Comparison of ENCODE assay signal across 10 cellular contexts in the genomic region with DNA sequence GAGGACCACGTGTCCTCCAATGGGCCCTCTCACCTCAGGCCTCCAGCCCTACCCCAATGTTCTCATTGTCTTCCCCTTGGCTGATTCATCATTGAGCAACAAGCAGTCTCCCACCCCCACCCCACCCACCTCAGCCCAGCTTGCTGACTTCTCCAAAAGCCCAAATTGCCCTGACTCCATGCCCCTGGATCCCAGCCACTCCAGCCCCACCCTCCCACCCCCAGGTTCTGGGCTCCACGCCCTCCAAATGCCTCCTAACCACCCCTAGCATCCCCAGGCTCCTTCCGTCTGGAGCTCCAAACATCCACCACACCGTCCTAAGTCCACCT. TPM values are rescaled to one million over a fixed set of nuclear protein-coding genes. Genes with fewer than 3 reads are reported as not detected.
DNase-seq lines count a peak whose midpoint lies in the region; ATAC-seq, FAIRE-seq and TF ChIP-seq lines count a peak whose summit lies in the region.
"Had no signal": no experiment of that assay in that cellular context is flagged by ENCODE, and none has a peak within 500 bp of the region (broad histone marks: within the 10 kb centered on the region; RNA-seq: fewer than 3 reads in every experiment).

No MANE protein-coding gene starts in this region.

- peaks cover 50 to 78% (median 54%) of the 10 kb centered on the region in 10 experiments for H3K4me1 ChIP-seq in BLaER1 treated with 17β-estradiol and CSF1 and Interleukin-3, amounts not matched to agents 10 nM and 100 nM
- H3K4me1 ChIP-seq in astrocyte (ENCODE audit: insufficient read depth, low read length): peaks cover 47% of the 10 kb centered on the region
- H3K4me1 ChIP-seq in muscle layer of duodenum (ENCODE audit: control insufficient read depth in 1 of 2, insufficient read depth in 2 of 2, low read length in 2 of 2): peaks cover 18 to 23% of the 10 kb centered on the region in 2 donors
- H3K4me1 ChIP-seq in prostate gland (replicated peaks): peaks cover 4% of the 10 kb centered on the region

- H3K4me3 Mint-ChIP-seq in astrocyte (ENCODE audit: unreplicated experiment): no peak overlapping the region

- no peaks in the 10 kb centered on the region for H3K9me3 ChIP-seq in BLaER1 treated with 17β-estradiol and CSF1 and Interleukin-3, amounts not matched to agents 10 nM and 100 nM (replicated peaks in 1 of 11)
- H3K9me3 ChIP-seq in astrocyte (ENCODE audit: insufficient read depth, low read depth, low read length) (no peaks in the 10 kb centered on the region), muscle layer of duodenum (ENCODE audit: control insufficient read depth in 1 of 2, low read length in 2 of 2) (no peaks in the 10 kb centered on the region), prostate gland (no peaks in the 10 kb centered on the region)

- H3K27me3 ChIP-seq in BLaER1 treated with 17β-estradiol and CSF1 and Interleukin-3, amounts not matched to agents 10 nM and 100 nM: no peaks in the 10 kb centered on the region
- H3K27me3 ChIP-seq in astrocyte (ENCODE audit: insufficient read depth, low read length): no peaks in the 10 kb centered on the region
- H3K27me3 ChIP-seq in muscle layer of duodenum (ENCODE audit: low read depth, low read length): no peaks in the 10 kb centered on the region
- no peaks in the 10 kb centered on the region for H3K27me3 ChIP-seq in prostate gland (replicated peaks; ENCODE audit: insufficient read depth)

- no peak for TF ChIP-seq CTCF in astrocyte (IDR thresholded peaks at IDR 0.05; ENCODE audit: insufficient read depth, low read depth, low read length)
- TF ChIP-seq CTCF in prostate gland (IDR thresholded peaks at IDR 0.05): no peak

- no peak for ATAC-seq in GM18909 (IDR thresholded peaks at IDR 0.05; ENCODE audit: poor library complexity, unreplicated experiment)

- peaks cover 20% of the 10 kb centered on the region for H3K4me1 Mint-ChIP-seq in astrocyte (ENCODE audit: low read depth, unreplicated experiment)

- no peak overlapping the region for H3K9ac ChIP-seq in BLaER1 treated with 17β-estradiol and CSF1 and Interleukin-3, amounts not matched to agents 10 nM and 100 nM
- peak overlapping the region; percentile 98 for H3K9ac ChIP-seq in astrocyte (ENCODE audit: low read length)

- peak overlapping the region in 4 of 11 experiments; percentile 28 to 71 (median 48); a peak in 5 of 22 replicates for H3K27ac ChIP-seq in BLaER1 treated with 17β-estradiol and CSF1 and Interleukin-3, amounts not matched to agents 10 nM and 100 nM
- H3K27ac ChIP-seq in astrocyte (ENCODE audit: low read depth, low read length) (peak overlapping the region; percentile 92), muscle layer of duodenum (ENCODE audit: low read length) (peak overlapping the region; percentile 98), prostate gland (peak overlapping the region in 1 of 2 donors; percentile 77)

- DNase-seq in astrocyte (ENCODE audit: low read depth) (peak; percentile 52), DMS79 treated with DMSO at 0.1 percent for 48 hours (lab: John Stamatoyannopoulos, UW) (no peak), prostate gland (ENCODE audit: low spot score) (no peak)
- DNase-seq: activated CD4-positive, CD25-positive, alpha-beta regulatory T cell; NCI-H69 had no signal

- no peaks in the 10 kb centered on the region for H3K9me3 Mint-ChIP-seq in astrocyte (ENCODE audit: unreplicated experiment)

- peak overlapping the region; percentile 44 for H3K27ac Mint-ChIP-seq in astrocyte (ENCODE audit: unreplicated experiment)

- H3K36me3 Mint-ChIP-seq in astrocyte (ENCODE audit: low read depth, unreplicated experiment): peaks cover 5% of the 10 kb centered on the region

- H2AFZ ChIP-seq in astrocyte (ENCODE audit: low read depth, low read length): no peak overlapping the region

- no peaks in the 10 kb centered on the region for H4K20me1 ChIP-seq in BLaER1 treated with 17β-estradiol and CSF1 and Interleukin-3, amounts not matched to agents 10 nM and 100 nM
- peaks cover 7% of the 10 kb centered on the region for H4K20me1 ChIP-seq in astrocyte (ENCODE audit: insufficient read depth, low read length)

- no peaks in the 10 kb centered on the region for H3K27me3 Mint-ChIP-seq in astrocyte (ENCODE audit: low read depth, unreplicated experiment)

- H3K4me2 ChIP-seq in BLaER1 treated with 17β-estradiol and CSF1 and Interleukin-3, amounts not matched to agents 10 nM and 100 nM: peak overlapping the region in 8 of 11 experiments; percentile 74 to 92 (median 82); a peak in 15 of 22 replicates
- H3K4me2 ChIP-seq in astrocyte (ENCODE audit: low read length): peak overlapping the region; percentile 87

- H3K4me3 ChIP-seq in BLaER1 treated with 17β-estradiol and CSF1 and Interleukin-3, amounts not matched to agents 10 nM and 100 nM: no peak overlapping the region
- H3K4me3 ChIP-seq in astrocyte (ENCODE audit: insufficient read depth, low read depth, low read length) (peak overlapping the region; percentile 93), muscle layer of duodenum (ENCODE audit: low read depth in 1 of 2, low read length in 2 of 2) (peak overlapping the region in 1 of 2 donors; percentile 89), prostate gland (no peak overlapping the region)

- H3K79me2 ChIP-seq in astrocyte (ENCODE audit: insufficient read depth, low read length): peaks cover 72% of the 10 kb centered on the region

- TF ChIP-seq POLR2A in prostate gland (IDR thresholded peaks at IDR 0.05): no peak

- intact Hi-C loops in prostate gland (cut with DNase I): no loop called here

- FAIRE-seq in astrocyte (lab: Jason Lieb, UNC): no peak

- WGBS in prostate gland: 55% methylated on average over 4 of the region's 4 CpGs

- no peaks in the 10 kb centered on the region for H3K36me3 ChIP-seq in BLaER1 treated with 17β-estradiol and CSF1 and Interleukin-3, amounts not matched to agents 10 nM and 100 nM
- H3K36me3 ChIP-seq in astrocyte (ENCODE audit: insufficient read depth, low read length) (peaks cover 17% of the 10 kb centered on the region), muscle layer of duodenum (ENCODE audit: control insufficient read depth in 1 of 2, insufficient read depth in 2 of 2, low read length in 2 of 2) (peaks cover 16 to 19% of the 10 kb centered on the region in 2 donors), prostate gland (peaks cover 0 to 7% of the 10 kb centered on the region in 2 donors)

RNA-seq across cellular contexts. Expression of a gene that starts 1.9 kb away (rescaled TPM):
- total RNA-seq in astrocyte (48.8 and 54.4 TPM in 2 replicates), prostate gland (100 to 1,000 TPM in 1 of 2 donors, 10 to 100 TPM in 1; 78.4 to 165 TPM)
- total RNA-seq: mononuclear cell had no signal

RNA-seq across cellular contexts. Expression of a gene that starts 5.1 kb away (rescaled TPM):
- total RNA-seq in astrocyte: 0.38 and 0.57 TPM in 2 replicates
- 10 to 100 TPM; 13.5 to 25.0 TPM for total RNA-seq in prostate gland
- total RNA-seq: mononuclear cell had no signal

RNA-seq across cellular contexts. Expression of a gene that starts 16.3 kb away (rescaled TPM):
- total RNA-seq in astrocyte (134 and 172 TPM in 2 replicates), prostate gland (10 to 100 TPM; 53.3 to 96.5 TPM)

RNA-seq across cellular contexts. Expression of a gene that starts 17.2 kb away (rescaled TPM):
- 1.7 and 4.1 TPM in 2 replicates for total RNA-seq in astrocyte
- total RNA-seq in prostate gland: 10 to 100 TPM in 1 of 2 donors, 1 to 10 TPM in 1; 9.1 to 10.7 TPM
- total RNA-seq: dermis microvascular lymphatic vessel endothelial cell, mononuclear cell had no signal

RNA-seq across cellular contexts. Expression of a gene that starts 22.9 kb away (rescaled TPM):
- 46.7 and 56.4 TPM in 2 replicates for total RNA-seq in astrocyte
- total RNA-seq in prostate gland: 10 to 100 TPM; 60.6 to 74.4 TPM
